Comparison of ENCODE assay signal across 13 cellular contexts in genomic region chr18:65751145-65752085, GRCh38. TPM values are rescaled to one million over a fixed set of nuclear protein-coding genes. Genes with fewer than 3 reads are reported as not detected.
DNase-seq lines count a peak whose midpoint lies in the region; ATAC-seq and TF ChIP-seq lines count a peak whose summit lies in the region.
"Had no signal": no experiment of that assay in that cellular context is flagged by ENCODE, and none has a peak within 500 bp of the region (broad histone marks: within the 10 kb centered on the region; RNA-seq: fewer than 3 reads in every experiment).

No MANE protein-coding gene starts in this region.

- ATAC-seq in activated CD8-positive, alpha-beta T cell treated with anti-CD3 and anti-CD28 coated beads for 36 hours, result no peak

- H3K9me3 ChIP-seq in BE2C (no peaks in the 10 kb centered on the region), neural cell (ENCODE audit: low read length) (no peaks in the 10 kb centered on the region)
- no peaks in the 10 kb centered on the region for H3K9me3 ChIP-seq in CD8-positive, alpha-beta memory T cell (ENCODE audit: low read length)

- peaks cover 6% of the 10 kb centered on the region for H3K79me2 ChIP-seq in neural cell (replicated peaks; ENCODE audit: insufficient read depth, low read length)

- H3K4me1 Mint-ChIP-seq in chondrocyte (ENCODE audit: low read depth), result peaks cover 14% of the 10 kb centered on the region
- H3K4me1 Mint-ChIP-seq in activated CD8-positive, alpha-beta T cell treated with anti-CD3 and anti-CD28 coated beads for 36 hours (ENCODE audit: low read depth), result no peaks in the 10 kb centered on the region
- no peaks in the 10 kb centered on the region for H3K4me1 Mint-ChIP-seq in CD8-positive, alpha-beta memory T cell
- H3K4me1 Mint-ChIP-seq: CD4-positive, CD25-positive, alpha-beta regulatory T cell; IgD-negative memory B cell had no signal

- no peaks in the 10 kb centered on the region for H3K27me3 ChIP-seq in BE2C
- H3K27me3 ChIP-seq in neural cell (ENCODE audit: insufficient read depth, low read depth, low read length), result no peaks in the 10 kb centered on the region
- no peaks in the 10 kb centered on the region for H3K27me3 ChIP-seq in CD8-positive, alpha-beta memory T cell (ENCODE audit: insufficient read depth, low read length, poor library complexity, severe bottlenecking)

- H4K20me1 ChIP-seq in neural cell (ENCODE audit: insufficient read depth), result no peaks in the 10 kb centered on the region

- peak overlapping the region; percentile 62 for H3K9ac ChIP-seq in neural cell (ENCODE audit: low read length)

- H3K9me2 ChIP-seq in neural cell (ENCODE audit: insufficient read depth, low read length), result peaks cover 3% of the 10 kb centered on the region

- H3F3A ChIP-seq in neural cell (ENCODE audit: insufficient read depth, low read length, poor library complexity, severe bottlenecking), result peaks cover 3% of the 10 kb centered on the region

- peak overlapping the region; percentile 46 for H3K4me2 ChIP-seq in neural cell (ENCODE audit: low read length)

- no peaks in the 10 kb centered on the region for H3K36me3 ChIP-seq in BE2C
- H3K36me3 ChIP-seq in neural cell (ENCODE audit: insufficient read depth, low read length), result no peaks in the 10 kb centered on the region
- no peaks in the 10 kb centered on the region for H3K36me3 ChIP-seq in CD8-positive, alpha-beta memory T cell (ENCODE audit: insufficient read depth, low read length)

- DNase-seq in BE2C (peak; percentile 10), NCI-H146 treated with DMSO at 0.1 percent for 48 hours (lab: John Stamatoyannopoulos, UW; ENCODE audit: unreplicated experiment) (peak; percentile 93), chondrocyte (ENCODE audit: low spot score) (peak; percentile 84), D341Med (ENCODE audit: low spot score) (no peak)
- no peak for DNase-seq in activated CD8-positive, alpha-beta T cell treated with anti-CD3 and anti-CD28 coated beads for 36 hours
- no peak for DNase-seq in CD8-positive, alpha-beta memory T cell
- DNase-seq in activated naive CD4-positive, alpha-beta T cell treated with anti-CD3 and anti-CD28 coated beads, Interleukin-2, amount 50 U/mL, for 16 hours, result no peak
- DNase-seq: activated CD8-positive, alpha-beta memory T cell treated with anti-CD3 and anti-CD28 coated beads, Interleukin-2, amount 50 U/mL, for 48 hours; CD4-positive, CD25-positive, alpha-beta regulatory T cell; effector CD4-positive, alpha-beta T cell; stimulated activated CD4-positive, alpha-beta T cell treated with anti-CD3 and anti-CD28 coated beads, Interleukin-4, amount 100 ng/mL, for 24 hours had no signal

- H3K27ac Mint-ChIP-seq in chondrocyte (ENCODE audit: unreplicated experiment), result no peak overlapping the region
- no peak overlapping the region for H3K27ac Mint-ChIP-seq in activated CD8-positive, alpha-beta T cell treated with anti-CD3 and anti-CD28 coated beads for 36 hours
- no peak overlapping the region for H3K27ac Mint-ChIP-seq in CD8-positive, alpha-beta memory T cell
- H3K27ac Mint-ChIP-seq: IgD-negative memory B cell had no signal

- peak; percentile 22 for TF ChIP-seq RAD21 in neural cell (conservative IDR thresholded peaks at IDR 0.05)

- intact Hi-C loops in activated CD8-positive, alpha-beta T cell treated with anti-CD3 and anti-CD28 coated beads for 36 hours (cut with micrococcal nuclease), result no loop called here

- POLR2A ChIA-PET in activated CD8-positive, alpha-beta T cell treated with anti-CD3 and anti-CD28 coated beads for 36 hours (lab: Charles Lee), result no interaction called here
- POLR2A ChIA-PET in CD8-positive, alpha-beta memory T cell (lab: Charles Lee), result no interaction called here

- H3K27me3 Mint-ChIP-seq in chondrocyte (ENCODE audit: low read depth), result peaks cover 62% of the 10 kb centered on the region
- peaks cover 18% of the 10 kb centered on the region for H3K27me3 Mint-ChIP-seq in activated CD8-positive, alpha-beta T cell treated with anti-CD3 and anti-CD28 coated beads for 36 hours
- H3K27me3 Mint-ChIP-seq in CD8-positive, alpha-beta memory T cell, result no peaks in the 10 kb centered on the region
- H3K27me3 Mint-ChIP-seq: CD4-positive, CD25-positive, alpha-beta regulatory T cell had no signal

- peak overlapping the region; percentile 52 for H3K4me3 Mint-ChIP-seq in chondrocyte (ENCODE audit: unreplicated experiment)
- H3K4me3 Mint-ChIP-seq in activated CD8-positive, alpha-beta T cell treated with anti-CD3 and anti-CD28 coated beads for 36 hours, result no peak overlapping the region
- no peak overlapping the region for H3K4me3 Mint-ChIP-seq in CD8-positive, alpha-beta memory T cell
- H3K4me3 Mint-ChIP-seq: CD4-positive, CD25-positive, alpha-beta regulatory T cell; IgD-negative memory B cell had no signal

- no peak overlapping the region for H3K27ac ChIP-seq in neural cell (ENCODE audit: low read length)
- no peak overlapping the region for H3K27ac ChIP-seq in CD8-positive, alpha-beta memory T cell (ENCODE audit: low read depth, low read length)

- no peaks in the 10 kb centered on the region for H3K9me3 Mint-ChIP-seq in chondrocyte (ENCODE audit: low read depth)
- no peaks in the 10 kb centered on the region for H3K9me3 Mint-ChIP-seq in activated CD8-positive, alpha-beta T cell treated with anti-CD3 and anti-CD28 coated beads for 36 hours
- peaks cover 8 to 40% (median 20%) of the 10 kb centered on the region in 5 donors for H3K9me3 Mint-ChIP-seq in CD8-positive, alpha-beta memory T cell

- H3K36me3 Mint-ChIP-seq in chondrocyte (ENCODE audit: low read depth), result no peaks in the 10 kb centered on the region
- peaks cover 3% of the 10 kb centered on the region for H3K36me3 Mint-ChIP-seq in activated CD8-positive, alpha-beta T cell treated with anti-CD3 and anti-CD28 coated beads for 36 hours (ENCODE audit: low read depth)
- no peaks in the 10 kb centered on the region for H3K36me3 Mint-ChIP-seq in CD8-positive, alpha-beta memory T cell
- H3K36me3 Mint-ChIP-seq: CD4-positive, CD25-positive, alpha-beta regulatory T cell; IgD-negative memory B cell had no signal

- peaks cover 3% of the 10 kb centered on the region; the same call in 1 of the 2 replicates for H3K4me1 ChIP-seq in BE2C
- H3K4me1 ChIP-seq in CD8-positive, alpha-beta memory T cell (ENCODE audit: insufficient read depth, low read length), result no peaks in the 10 kb centered on the region

- CTCF ChIA-PET in activated CD8-positive, alpha-beta T cell treated with anti-CD3 and anti-CD28 coated beads for 36 hours (lab: Charles Lee), result no interaction called here
- CTCF ChIA-PET in CD8-positive, alpha-beta memory T cell (lab: Charles Lee), result no interaction called here

- no peak for TF ChIP-seq EP300 in neural cell (conservative IDR thresholded peaks at IDR 0.05; ENCODE audit: poor library complexity, severe bottlenecking)

- TF ChIP-seq CTCF in BE2C (IDR thresholded peaks at IDR 0.05; ENCODE audit: low read depth, low read length) (no peak), chondrocyte (IDR thresholded peaks at IDR 0.05) (no peak), neural cell (IDR thresholded peaks at IDR 0.05; ENCODE audit: poor library complexity, severe bottlenecking) (no peak)
- no peak for TF ChIP-seq CTCF in activated CD8-positive, alpha-beta T cell treated with anti-CD3 and anti-CD28 coated beads for 36 hours (IDR thresholded peaks at IDR 0.05)

- peak overlapping the region; percentile 47 for H2AFZ ChIP-seq in neural cell (ENCODE audit: low read depth, low read length)

- H3K4me3 ChIP-seq in BE2C (ENCODE audit: low read depth, low read length), result peak overlapping the region; percentile 65
- peak overlapping the region; percentile 82 for H3K4me3 ChIP-seq in neural cell (ENCODE audit: low read length)
- H3K4me3 ChIP-seq in CD8-positive, alpha-beta memory T cell (ENCODE audit: low read length), result no peak overlapping the region

TF ChIP-seq in neural cell, 6 proteins besides CTCF, POLR2A, EP300 and RAD21:
- no peak for TF ChIP-seq REST (IDR thresholded peaks at IDR 0.05; ENCODE audit: borderline replicate concordance)
- peak; percentile 23 for TF ChIP-seq TAF1 (IDR thresholded peaks at IDR 0.05; ENCODE audit: low read depth)

RNA-seq across cellular contexts. Expression of gene CDH7, which starts 0.6 kb away (rescaled TPM):
- polyA plus RNA-seq in BE2C (2012; ENCODE audit: insufficient read depth, insufficient read length, low read depth), result 2.5 TPM
- not detected in 3 replicates for total RNA-seq in chondrocyte
- polyA plus RNA-seq in neural cell, result 6.3 and 7.4 TPM in 2 replicates
- polyA minus RNA-seq in neural cell, result 21.2 and 26.9 TPM in 2 replicates
- not detected for total RNA-seq in activated CD8-positive, alpha-beta T cell treated with anti-CD3 and anti-CD28 coated beads for 36 hours
- total RNA-seq in CD8-positive, alpha-beta memory T cell, result not detected
- not detected for polyA plus RNA-seq in CD8-positive, alpha-beta memory T cell
- total RNA-seq: CD4-positive, CD25-positive, alpha-beta regulatory T cell had no signal
- polyA plus RNA-seq: CD4-positive, CD25-positive, alpha-beta regulatory T cell; IgD-negative memory B cell had no signal

Comparison
In these comparisons a context has a peak if more than half of its experiments do, and no peak if none do; other contexts are left out.
1. DNase-seq: peak in BE2C (single experiment), NCI-H146 treated with DMSO at 0.1 percent for 48 hours (single experiment) and chondrocyte (single experiment); none in activated CD8-positive, alpha-beta T cell treated with anti-CD3 and anti-CD28 coated beads for 36 hours (single experiment), CD8-positive, alpha-beta memory T cell (0 of 5), activated naive CD4-positive, alpha-beta T cell treated with anti-CD3 and anti-CD28 coated beads, Interleukin-2, amount 50 U/mL, for 16 hours (single experiment) and D341Med (single experiment).